ENCODE assay signal across 1 cellular context in the genomic region with DNA sequence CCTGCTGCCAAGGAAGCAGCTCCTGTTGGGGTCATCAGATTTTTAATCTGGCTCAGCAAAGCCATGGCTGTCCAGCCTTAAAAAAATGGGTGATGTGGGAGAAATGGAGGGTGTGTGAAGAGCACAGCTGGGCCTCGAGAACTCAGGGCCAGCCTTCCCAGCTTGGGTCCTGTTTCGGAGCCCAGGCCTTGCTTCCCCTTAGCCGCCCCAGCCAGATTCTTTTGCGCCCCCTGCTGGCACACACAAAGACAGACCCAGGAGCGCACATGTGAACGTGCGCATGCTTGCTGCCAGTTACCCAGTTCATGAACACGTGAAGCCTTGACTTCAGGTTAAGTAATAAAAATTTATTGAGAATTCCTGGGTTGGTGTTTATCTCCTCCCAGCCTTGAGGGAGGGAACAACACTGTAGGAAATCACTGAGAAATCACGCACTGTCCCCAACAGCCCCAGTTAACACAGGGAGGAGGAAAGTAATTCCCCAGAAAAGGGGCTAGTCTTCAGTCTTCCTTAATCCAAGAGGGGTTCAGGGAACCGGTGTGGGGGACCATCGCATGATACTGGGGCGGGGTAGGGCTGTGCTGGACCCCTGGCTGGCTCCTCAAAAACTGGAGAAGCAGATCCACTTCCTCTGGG.
TF ChIP-seq lines count a peak whose summit lies in the region.

No MANE protein-coding gene starts in this region.

TF ChIP-seq in HEK293, 187 proteins besides CTCF, POLR2A, EP300 and RAD21 (continued from another document):
- TF ChIP-seq, protein P1, sequence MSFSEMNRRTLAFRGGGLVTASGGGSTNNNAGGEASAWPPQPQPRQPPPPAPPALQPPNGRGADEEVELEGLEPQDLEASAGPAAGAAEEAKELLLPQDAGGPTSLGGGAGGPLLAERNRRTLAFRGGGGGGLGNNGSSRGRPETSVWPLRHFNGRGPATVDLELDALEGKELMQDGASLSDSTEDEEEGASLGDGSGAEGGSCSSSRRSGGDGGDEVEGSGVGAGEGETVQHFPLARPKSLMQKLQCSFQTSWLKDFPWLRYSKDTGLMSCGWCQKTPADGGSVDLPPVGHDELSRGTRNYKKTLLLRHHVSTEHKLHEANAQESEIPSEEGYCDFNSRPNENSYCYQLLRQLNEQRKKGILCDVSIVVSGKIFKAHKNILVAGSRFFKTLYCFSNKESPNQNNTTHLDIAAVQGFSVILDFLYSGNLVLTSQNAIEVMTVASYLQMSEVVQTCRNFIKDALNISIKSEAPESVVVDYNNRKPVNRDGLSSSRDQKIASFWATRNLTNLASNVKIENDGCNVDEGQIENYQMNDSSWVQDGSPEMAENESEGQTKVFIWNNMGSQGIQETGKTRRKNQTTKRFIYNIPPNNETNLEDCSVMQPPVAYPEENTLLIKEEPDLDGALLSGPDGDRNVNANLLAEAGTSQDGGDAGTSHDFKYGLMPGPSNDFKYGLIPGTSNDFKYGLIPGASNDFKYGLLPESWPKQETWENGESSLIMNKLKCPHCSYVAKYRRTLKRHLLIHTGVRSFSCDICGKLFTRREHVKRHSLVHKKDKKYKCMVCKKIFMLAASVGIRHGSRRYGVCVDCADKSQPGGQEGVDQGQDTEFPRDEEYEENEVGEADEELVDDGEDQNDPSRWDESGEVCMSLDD (tag by site-specific recombination; IDR thresholded peaks at IDR 0.05): no peak
- TF ChIP-seq ZNF76 (tag by site-specific recombination; IDR thresholded peaks at IDR 0.05; ENCODE audit: borderline replicate concordance, low read depth) (no peak), ZNF529 (tag by site-specific recombination; IDR thresholded peaks at IDR 0.05; ENCODE audit: insufficient replicate concordance) (no peak), ZNF548 (tag by site-specific recombination; IDR thresholded peaks at IDR 0.05) (no peak), ZNF473 (tag by site-specific recombination; IDR thresholded peaks at IDR 0.05) (no peak), REST (tag by site-specific recombination; IDR thresholded peaks at IDR 0.05) (no peak)
- TF ChIP-seq, protein P2, sequence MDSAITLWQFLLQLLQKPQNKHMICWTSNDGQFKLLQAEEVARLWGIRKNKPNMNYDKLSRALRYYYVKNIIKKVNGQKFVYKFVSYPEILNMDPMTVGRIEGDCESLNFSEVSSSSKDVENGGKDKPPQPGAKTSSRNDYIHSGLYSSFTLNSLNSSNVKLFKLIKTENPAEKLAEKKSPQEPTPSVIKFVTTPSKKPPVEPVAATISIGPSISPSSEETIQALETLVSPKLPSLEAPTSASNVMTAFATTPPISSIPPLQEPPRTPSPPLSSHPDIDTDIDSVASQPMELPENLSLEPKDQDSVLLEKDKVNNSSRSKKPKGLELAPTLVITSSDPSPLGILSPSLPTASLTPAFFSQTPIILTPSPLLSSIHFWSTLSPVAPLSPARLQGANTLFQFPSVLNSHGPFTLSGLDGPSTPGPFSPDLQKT (IDR thresholded peaks at IDR 0.05; ENCODE audit: borderline replicate concordance, low read depth, low read length): no peak
- TF ChIP-seq, protein P3, sequence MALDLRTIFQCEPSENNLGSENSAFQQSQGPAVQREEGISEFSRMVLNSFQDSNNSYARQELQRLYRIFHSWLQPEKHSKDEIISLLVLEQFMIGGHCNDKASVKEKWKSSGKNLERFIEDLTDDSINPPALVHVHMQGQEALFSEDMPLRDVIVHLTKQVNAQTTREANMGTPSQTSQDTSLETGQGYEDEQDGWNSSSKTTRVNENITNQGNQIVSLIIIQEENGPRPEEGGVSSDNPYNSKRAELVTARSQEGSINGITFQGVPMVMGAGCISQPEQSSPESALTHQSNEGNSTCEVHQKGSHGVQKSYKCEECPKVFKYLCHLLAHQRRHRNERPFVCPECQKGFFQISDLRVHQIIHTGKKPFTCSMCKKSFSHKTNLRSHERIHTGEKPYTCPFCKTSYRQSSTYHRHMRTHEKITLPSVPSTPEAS (tag by site-specific recombination; IDR thresholded peaks at IDR 0.05): no peak
